In the genomic region with DNA sequence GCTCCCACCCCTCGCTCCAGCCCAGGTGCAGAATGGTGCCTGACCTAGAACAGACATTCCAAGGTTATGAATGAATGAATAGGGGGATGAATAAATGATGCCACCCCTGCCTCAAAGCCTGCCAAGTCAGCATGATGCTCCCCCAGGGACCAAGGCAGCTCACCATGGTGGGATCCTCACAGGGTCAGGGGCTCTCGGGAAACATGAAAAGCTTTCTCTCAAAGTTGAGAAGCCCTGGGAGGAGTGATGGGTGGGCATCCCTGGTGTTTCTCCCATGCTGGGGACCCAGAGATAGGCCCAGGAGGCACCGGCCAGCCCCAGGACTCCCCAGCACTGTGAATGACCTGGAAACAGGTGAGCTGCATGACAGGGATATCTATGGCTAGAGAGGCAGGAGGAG, we compare ENCODE assay signal across 24 cellular contexts. TPM values are rescaled to one million over a fixed set of nuclear protein-coding genes. Genes with fewer than 3 reads are reported as not detected.
"Had no signal": no experiment of that assay in that cellular context is flagged by ENCODE, and none has a peak within 500 bp of the region (broad histone marks: within the 10 kb centered on the region; RNA-seq: fewer than 3 reads in every experiment).

No MANE protein-coding gene starts in this region.

- H3K4me3 Mint-ChIP-seq: activated CD4-positive, alpha-beta T cell treated with anti-CD3 and anti-CD28 coated beads for 36 hours; activated CD8-positive, alpha-beta memory T cell treated with anti-CD3 and anti-CD28 coated beads, Interleukin-2, amount 10 ng/mL, durations not matched to agents 7 days and 5 days; activated CD8-positive, alpha-beta T cell treated with anti-CD3 and anti-CD28 coated beads, Interleukin-2, amount 10 ng/mL, durations not matched to agents 7 days and 5 days; activated naive CD4-positive, alpha-beta T cell treated with anti-CD3 and anti-CD28 coated beads for 36 hours; activated naive CD8-positive, alpha-beta T cell treated with anti-CD3 and anti-CD28 coated beads, Interleukin-2, amount 10 ng/mL, durations not matched to agents 7 days and 5 days; immature natural killer cell; WTC11 had no signal

- H3K27ac Mint-ChIP-seq: activated CD4-positive, alpha-beta T cell treated with anti-CD3 and anti-CD28 coated beads for 36 hours; activated CD8-positive, alpha-beta memory T cell treated with anti-CD3 and anti-CD28 coated beads, Interleukin-2, amount 10 ng/mL, durations not matched to agents 7 days and 5 days; activated CD8-positive, alpha-beta T cell treated with anti-CD3 and anti-CD28 coated beads, Interleukin-2, amount 10 ng/mL, durations not matched to agents 7 days and 5 days; activated naive CD4-positive, alpha-beta T cell treated with anti-CD3 and anti-CD28 coated beads for 36 hours; activated naive CD8-positive, alpha-beta T cell treated with anti-CD3 and anti-CD28 coated beads, Interleukin-2, amount 10 ng/mL, durations not matched to agents 7 days and 5 days; immature natural killer cell; WTC11 had no signal

- H3K4me3 ChIP-seq: heart left ventricle, right atrium auricular region, thoracic aorta, vagina had no signal

- DNase-seq: activated CD4-positive, alpha-beta T cell treated with anti-CD3 and anti-CD28 coated beads for 36 hours; activated CD8-positive, alpha-beta memory T cell treated with anti-CD3 and anti-CD28 coated beads, Interleukin-2, amount 10 ng/mL, durations not matched to agents 7 days and 5 days; activated CD8-positive, alpha-beta T cell treated with anti-CD3 and anti-CD28 coated beads, Interleukin-2, amount 10 ng/mL, durations not matched to agents 7 days and 5 days; activated naive CD4-positive, alpha-beta T cell treated with anti-CD3 and anti-CD28 coated beads for 36 hours; brain microvascular endothelial cell; cortex of kidney; foreskin fibroblast; hypothalamus; immature natural killer cell; kidney; nucleus accumbens; stimulated activated CD4-positive, alpha-beta T cell treated with anti-CD3 and anti-CD28 coated beads, Interleukin-2, amount 100 ng/mL, for 48 hours; stimulated activated naive CD4-positive, alpha-beta T cell treated with Interleukin-2 at 50 U/mL for 16 hours; T-helper 2 cell; trophoblast cell had no signal

- H3K36me3 ChIP-seq: brain microvascular endothelial cell, heart left ventricle, right atrium auricular region, thoracic aorta, vagina had no signal

- H3K27me3 ChIP-seq: brain microvascular endothelial cell, heart left ventricle, right atrium auricular region, vagina had no signal

- H3K4me1 Mint-ChIP-seq: activated CD4-positive, alpha-beta T cell treated with anti-CD3 and anti-CD28 coated beads for 36 hours; activated CD8-positive, alpha-beta memory T cell treated with anti-CD3 and anti-CD28 coated beads, Interleukin-2, amount 10 ng/mL, durations not matched to agents 7 days and 5 days; activated naive CD8-positive, alpha-beta T cell treated with anti-CD3 and anti-CD28 coated beads, Interleukin-2, amount 10 ng/mL, durations not matched to agents 7 days and 5 days; immature natural killer cell; WTC11 had no signal

- H3K27me3 Mint-ChIP-seq: activated CD4-positive, alpha-beta T cell treated with anti-CD3 and anti-CD28 coated beads for 36 hours; activated naive CD8-positive, alpha-beta T cell treated with anti-CD3 and anti-CD28 coated beads, Interleukin-2, amount 10 ng/mL, durations not matched to agents 7 days and 5 days had no signal

- ATAC-seq: activated CD4-positive, alpha-beta T cell treated with anti-CD3 and anti-CD28 coated beads for 36 hours; activated CD8-positive, alpha-beta memory T cell treated with anti-CD3 and anti-CD28 coated beads, Interleukin-2, amount 10 ng/mL, durations not matched to agents 7 days and 5 days; activated CD8-positive, alpha-beta T cell treated with anti-CD3 and anti-CD28 coated beads, Interleukin-2, amount 10 ng/mL, durations not matched to agents 7 days and 5 days; esophagus mucosa; heart left ventricle; WTC11 had no signal

- H3K9me3 Mint-ChIP-seq: activated naive CD4-positive, alpha-beta T cell treated with anti-CD3 and anti-CD28 coated beads for 36 hours had no signal

- H3K27ac ChIP-seq: brain microvascular endothelial cell, parathyroid adenoma, vagina had no signal

- H3K4me1 ChIP-seq: parathyroid adenoma, vagina had no signal

- H3K36me3 Mint-ChIP-seq: activated CD8-positive, alpha-beta memory T cell treated with anti-CD3 and anti-CD28 coated beads, Interleukin-2, amount 10 ng/mL, durations not matched to agents 7 days and 5 days; activated naive CD8-positive, alpha-beta T cell treated with anti-CD3 and anti-CD28 coated beads, Interleukin-2, amount 10 ng/mL, durations not matched to agents 7 days and 5 days; immature natural killer cell had no signal

- H3K9me3 ChIP-seq: thoracic aorta, vagina had no signal

RNA-seq across cellular contexts. Expression of gene HTRA3, which starts 58.9 kb away (rescaled TPM):
- total RNA-seq: activated CD4-positive, alpha-beta T cell treated with anti-CD3 and anti-CD28 coated beads for 36 hours; activated CD8-positive, alpha-beta memory T cell treated with anti-CD3 and anti-CD28 coated beads, Interleukin-2, amount 10 ng/mL, durations not matched to agents 7 days and 5 days; activated CD8-positive, alpha-beta T cell treated with anti-CD3 and anti-CD28 coated beads, Interleukin-2, amount 10 ng/mL, durations not matched to agents 7 days and 5 days; activated naive CD4-positive, alpha-beta T cell treated with anti-CD3 and anti-CD28 coated beads for 36 hours; activated naive CD8-positive, alpha-beta T cell treated with anti-CD3 and anti-CD28 coated beads, Interleukin-2, amount 10 ng/mL, durations not matched to agents 7 days and 5 days had no signal
- polyA plus RNA-seq: immature natural killer cell, neural cell had no signal
